8 cellular contexts compared by ENCODE assay signal in the genomic region with DNA sequence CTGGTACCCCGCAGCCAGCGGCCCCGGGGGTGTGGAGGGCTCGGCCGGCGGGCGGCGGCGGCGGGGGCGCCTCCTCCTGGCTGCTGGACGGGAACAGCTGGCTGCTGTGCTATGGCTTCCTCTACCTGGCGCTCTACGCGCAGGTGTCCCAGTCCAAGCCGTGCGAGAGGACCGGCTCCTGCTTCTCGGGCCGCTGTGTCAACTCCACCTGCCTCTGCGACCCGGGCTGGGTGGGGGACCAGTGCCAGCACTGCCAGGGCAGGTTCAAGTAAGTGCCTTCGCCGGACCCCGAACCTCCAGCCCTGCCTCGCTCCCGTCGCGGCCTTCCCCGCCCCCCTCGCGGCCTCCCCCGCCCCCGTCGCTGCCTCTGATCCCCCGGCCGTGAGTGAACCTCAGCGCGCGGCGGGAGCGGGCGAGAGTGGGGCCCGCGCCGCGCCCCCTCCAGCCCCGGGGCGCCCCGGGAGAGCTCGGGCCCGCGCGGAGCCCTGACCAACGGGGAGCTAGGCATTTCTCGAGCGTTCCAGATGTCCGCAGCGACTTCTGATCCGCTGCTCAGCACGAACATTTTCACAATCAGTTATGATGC. TPM values are rescaled to one million over a fixed set of nuclear protein-coding genes. Genes with fewer than 3 reads are reported as not detected.
DNase-seq lines count a peak whose midpoint lies in the region; ATAC-seq and TF ChIP-seq lines count a peak whose summit lies in the region.

No MANE protein-coding gene starts in this region.

- H3K4me3 ChIP-seq in duodenal mucosa (ENCODE audit: low read depth in 1 of 2, low read length in 2 of 2) = peak overlapping the region; percentile 29 to 60
- no peak overlapping the region for H3K4me3 ChIP-seq in mucosa of descending colon

- peak; percentile 49 for ATAC-seq in HG02759 (IDR thresholded peaks at IDR 0.05; ENCODE audit: unreplicated experiment)
- ATAC-seq in mucosa of descending colon = peak; percentile 74

- H3K9me3 ChIP-seq in duodenal mucosa (ENCODE audit: control insufficient read depth in 1 of 2, low read length in 2 of 2) = no peaks in the 10 kb centered on the region
- no peaks in the 10 kb centered on the region for H3K9me3 ChIP-seq in mucosa of descending colon

- DNase-seq in stimulated activated CD4-positive, alpha-beta T cell treated with anti-CD3 and anti-CD28 coated beads, Interleukin-15, amount 100 ng/mL, for 24 hours = peak; percentile 23
- no peak for DNase-seq in stimulated activated CD4-positive, alpha-beta T cell treated with anti-CD3 and anti-CD28 coated beads, Interleukin-4, amount 100 ng/mL, for 24 hours
- DNase-seq in NCI-H69 (lab: John Stamatoyannopoulos, UW) = peak; percentile 56
- peak; percentile 4 to 51 (median 34) for DNase-seq in mucosa of descending colon
- no peak for DNase-seq in AG08395 (ENCODE audit: low spot score)
- DNase-seq in posterior vena cava (ENCODE audit: low spot score) = no peak

- intact Hi-C loops in mucosa of descending colon (cut with DNase I, micrococcal nuclease) = no loop called here
- intact Hi-C loops in posterior vena cava (cut with DNase I) = no loop called here

- H3K27me3 ChIP-seq in duodenal mucosa (ENCODE audit: control insufficient read depth in 1 of 2, insufficient read depth in 2 of 2, low read length in 2 of 2) = peaks cover 36 to 47% of the 10 kb centered on the region in 2 donors

- no peaks in the 10 kb centered on the region for H3K36me3 ChIP-seq in duodenal mucosa (ENCODE audit: control insufficient read depth in 1 of 2, insufficient read depth in 2 of 2, low read length in 2 of 2)
- H3K36me3 ChIP-seq in mucosa of descending colon (ENCODE audit: low read depth) = no peaks in the 10 kb centered on the region

- TF ChIP-seq CTCF in mucosa of descending colon (IDR thresholded peaks at IDR 0.05) = no peak

- no peaks in the 10 kb centered on the region for H3K4me1 ChIP-seq in duodenal mucosa (ENCODE audit: control insufficient read depth in 1 of 2, insufficient read depth in 2 of 2, low read length in 2 of 2)
- H3K4me1 ChIP-seq in mucosa of descending colon (ENCODE audit: low read depth) = peaks cover 3% of the 10 kb centered on the region

- H3K9ac ChIP-seq in duodenal mucosa (ENCODE audit: low read depth in 1 of 2, low read length in 2 of 2) = no peak overlapping the region

- H3K27ac ChIP-seq in duodenal mucosa (ENCODE audit: low read depth, low read length) = no peak overlapping the region

RNA-seq across cellular contexts. Expression of gene ATRNL1, which starts 0.7 kb away (rescaled TPM):
- total RNA-seq in mucosa of descending colon = 10 to 100 TPM in 1 of 3 donors, 1 to 10 TPM in 1, under 1 TPM in 1; 0.58 to 61.7 (median 1.8) TPM
- 1 to 10 TPM in 1 of 2 donors, under 1 TPM in 1; 0.32 to 1.4 TPM for total RNA-seq in posterior vena cava

Comparison
In these comparisons a context has a peak if more than half of its experiments do, and no peak if none do; other contexts are left out.
1. DNase-seq: peak in stimulated activated CD4-positive, alpha-beta T cell treated with anti-CD3 and anti-CD28 coated beads, Interleukin-15, amount 100 ng/mL, for 24 hours (single experiment), NCI-H69 (single experiment) and mucosa of descending colon (3 of 3); none in stimulated activated CD4-positive, alpha-beta T cell treated with anti-CD3 and anti-CD28 coated beads, Interleukin-4, amount 100 ng/mL, for 24 hours (single experiment), AG08395 (single experiment) and posterior vena cava (single experiment).